ENCODE assay signal across 25 cellular contexts in the genomic region with DNA sequence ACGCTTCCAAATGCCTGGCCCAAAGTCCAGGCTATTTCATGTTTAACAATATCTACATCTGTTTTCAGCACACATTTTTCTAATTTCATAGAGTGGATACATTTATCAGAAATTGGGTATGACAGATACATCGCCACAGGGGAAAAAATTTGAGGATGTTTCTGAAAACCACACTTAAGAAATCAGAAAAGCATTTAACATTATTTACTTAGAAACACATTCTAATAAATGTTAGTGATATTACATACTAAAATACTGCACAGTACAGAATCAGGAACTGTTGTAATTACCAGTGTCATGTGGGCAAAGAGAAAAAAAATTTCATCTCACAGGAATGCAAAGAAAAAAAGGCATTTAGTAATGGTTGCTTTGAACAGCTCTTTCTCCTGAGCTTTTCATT.
"Had no signal": no experiment of that assay in that cellular context is flagged by ENCODE, and none has a peak within 500 bp of the region (broad histone marks: within the 10 kb centered on the region; RNA-seq: fewer than 3 reads in every experiment).

No MANE protein-coding gene starts in this region.

- H3K27me3 ChIP-seq: dorsolateral prefrontal cortex, foreskin keratinocyte, gastroesophageal sphincter, heart left ventricle, hepatocyte, neural progenitor cell, ovary, sigmoid colon, testis, tibial artery had no signal

- ATAC-seq: foreskin keratinocyte; gastroesophageal sphincter; heart left ventricle; left lobe of liver; mucosa of descending colon; natural killer cell treated with Interleukin-12 subunit alpha and Interleukin-12 subunit beta and Interleukin-15 and Interleukin-18, amount 100 ng/mL, for 72 hours; psoas muscle; right cardiac atrium; stimulated activated memory B cell treated with anti-CD40 and anti-IgM and Interleukin-4, amounts not matched to agents 10 μg/mL and 1 μg/mL and 100 μg/mL, for 72 hours; stimulated activated naive CD8-positive, alpha-beta T cell treated with anti-CD3 and anti-CD28 coated beads, Interleukin-15, Interleukin-2, amounts not matched to agents 100 U/mL and 50 U/mL, for 24 hours had no signal

- H3K4me1 ChIP-seq: gastroesophageal sphincter, heart left ventricle, neural progenitor cell, psoas muscle, sigmoid colon, testis, tibial artery had no signal

- H3K4me3 ChIP-seq: dorsolateral prefrontal cortex, gastroesophageal sphincter, heart left ventricle, hepatocyte, lung, mucosa of descending colon, neural progenitor cell, ovary, psoas muscle, sigmoid colon, testis, tibial artery had no signal

- H3K9ac ChIP-seq: neural progenitor cell had no signal

- H3K9me3 ChIP-seq: gastroesophageal sphincter, heart left ventricle, mucosa of descending colon, ovary, psoas muscle, sigmoid colon, testis, tibial artery had no signal

- H3K36me3 ChIP-seq: gastroesophageal sphincter, heart left ventricle, neural progenitor cell, ovary, sigmoid colon, tibial artery had no signal

- DNase-seq: cortex of kidney; dorsolateral prefrontal cortex; effector CD4-positive, alpha-beta T cell; foreskin keratinocyte; heart left ventricle; kidney; mucosa of descending colon; naive B cell; ovary; posterior cingulate gyrus; psoas muscle; right cardiac atrium; sigmoid colon; stimulated activated CD4-positive, alpha-beta T cell treated with anti-CD3 and anti-CD28 coated beads, Interleukin-4, amount 100 ng/mL, for 4 hours; stimulated activated naive CD8-positive, alpha-beta T cell treated with anti-CD3 and anti-CD28 coated beads, Interleukin-15, Interleukin-2, amounts not matched to agents 100 U/mL and 50 U/mL, for 24 hours; substantia nigra; testis; tibial artery had no signal
